33 cellular contexts compared by ENCODE assay signal in genomic region chr2:37507703-37508102, GRCh38.
DNase-seq lines count a peak whose midpoint lies in the region; ATAC-seq and TF ChIP-seq lines count a peak whose summit lies in the region.
"Had no signal": no experiment of that assay in that cellular context is flagged by ENCODE, and none has a peak within 500 bp of the region (broad histone marks: within the 10 kb centered on the region; RNA-seq: fewer than 3 reads in every experiment).

No MANE protein-coding gene starts in this region.

- H3K9me3 ChIP-seq in T-helper 17 cell (ENCODE audit: control insufficient read depth, low read length, poor library complexity, severe bottlenecking) (no peaks in the 10 kb centered on the region), cardiac muscle cell (ENCODE audit: low read depth) (no peaks in the 10 kb centered on the region), uterus (no peaks in the 10 kb centered on the region)
- H3K9me3 ChIP-seq: BLaER1, breast epithelium, gastroesophageal sphincter, thoracic aorta had no signal

- H3K4me3 ChIP-seq in cardiac muscle cell (no peak overlapping the region), uterus (no peak overlapping the region)
- H3K4me3 ChIP-seq: BLaER1, breast epithelium, coronary artery, gastroesophageal sphincter, thoracic aorta had no signal

- ATAC-seq in T-helper 17 cell (no peak), GM21717 (IDR thresholded peaks at IDR 0.05; ENCODE audit: unreplicated experiment) (no peak)
- ATAC-seq: gastroesophageal sphincter, Panc1 had no signal

- no peak for DNase-seq in T-helper 17 cell
- DNase-seq in cardiac muscle cell (ENCODE audit: low read depth in 1 of 2, low spot score in 1 of 2), result no peak
- DNase-seq in middle frontal gyrus (ENCODE audit: extremely low spot score, low spot score), result peak; percentile 9
- DNase-seq in superior temporal gyrus (ENCODE audit: extremely low spot score), result peak; percentile 42
- DNase-seq in uterus, result no peak
- no peak for DNase-seq in NCI-H2107 treated with DMSO at 0.1 percent for 48 hours (lab: John Stamatoyannopoulos, UW; ENCODE audit: unreplicated experiment)
- DNase-seq: ACHN; activated CD4-positive, alpha-beta T cell treated with anti-CD3 and anti-CD28 coated beads, Interleukin-2, amount 50 U/mL, for 48 hours; activated CD8-positive, alpha-beta memory T cell treated with anti-CD3 and anti-CD28 coated beads, Interleukin-2, amount 50 U/mL, for 4 hours; activated naive CD4-positive, alpha-beta T cell treated with anti-CD3 and anti-CD28 coated beads, Interleukin-2, amount 50 U/mL, for 16 hours; amniotic stem cell; effector memory CD4-positive, alpha-beta T cell; erythroblast; GDM1; H9; hypothalamus; immature natural killer cell; NCI-H1417 treated with DMSO at 0.1 percent for 48 hours; NCI-H2081; NCI-H345; SIG-M5; stimulated activated naive CD4-positive, alpha-beta T cell treated with Interleukin-2 at 50 U/mL for 16 hours; T-helper 1 cell had no signal

- no peak overlapping the region for H3K4me3 Mint-ChIP-seq in T-helper 17 cell
- H3K4me3 Mint-ChIP-seq: activated T-helper 1 cell treated with anti-CD3 and anti-CD28 coated beads, Interleukin-12 subunit alpha, Interleukin-12 subunit beta, Interleukin-2, Interleukin-4 antibody, amounts not matched to agents 30 ng/mL and 10 ng/mL and 1 ng/mL, durations not matched to agents 14 hours and 24 hours and 36 hours; H9; immature natural killer cell; nephron had no signal

- H3K4me1 Mint-ChIP-seq in T-helper 17 cell, result no peaks in the 10 kb centered on the region
- H3K4me1 Mint-ChIP-seq: immature natural killer cell had no signal

- TF ChIP-seq CTCF in cardiac muscle cell (IDR thresholded peaks at IDR 0.05; ENCODE audit: low read depth, low read length) (no peak), uterus (IDR thresholded peaks at IDR 0.05) (no peak)

- H3K36me3 ChIP-seq in cardiac muscle cell (no peaks in the 10 kb centered on the region), uterus (no peaks in the 10 kb centered on the region)
- H3K36me3 ChIP-seq: BLaER1, breast epithelium, gastroesophageal sphincter, thoracic aorta had no signal

- no peaks in the 10 kb centered on the region for H3K27me3 Mint-ChIP-seq in T-helper 17 cell

- H3K36me3 Mint-ChIP-seq in T-helper 17 cell (ENCODE audit: low read depth), result no peaks in the 10 kb centered on the region

- H3K27ac ChIP-seq in cardiac muscle cell (peak overlapping the region; percentile 96), uterus (no peak overlapping the region)
- H3K27ac ChIP-seq: BLaER1, breast epithelium, HL-60 had no signal

- H3K27ac Mint-ChIP-seq in T-helper 17 cell, result peak overlapping the region; percentile 9
- H3K27ac Mint-ChIP-seq: activated T-helper 1 cell treated with anti-CD3 and anti-CD28 coated beads, Interleukin-12 subunit alpha, Interleukin-12 subunit beta, Interleukin-2, Interleukin-4 antibody, amounts not matched to agents 30 ng/mL and 10 ng/mL and 1 ng/mL, durations not matched to agents 14 hours and 24 hours and 36 hours; H9; immature natural killer cell had no signal

- H3K27me3 ChIP-seq in cardiac muscle cell (no peaks in the 10 kb centered on the region), uterus (no peaks in the 10 kb centered on the region)
- H3K27me3 ChIP-seq: BLaER1, breast epithelium, gastroesophageal sphincter had no signal

- H3K4me1 ChIP-seq in cardiac muscle cell (ENCODE audit: low read depth) (peaks cover 45% of the 10 kb centered on the region), uterus (peaks cover 0 to 6% of the 10 kb centered on the region in 2 donors)
- H3K4me1 ChIP-seq: breast epithelium had no signal

- TF ChIP-seq POLR2A in uterus (IDR thresholded peaks at IDR 0.05), result no peak

- intact Hi-C loops in uterus (cut with DNase I; ENCODE audit: low total_unique reads), result no loop called here

Comparison
In these comparisons a context has a peak if more than half of its experiments do, and no peak if none do; other contexts are left out.
1. DNase-seq: peak in middle frontal gyrus (single experiment) and superior temporal gyrus (single experiment); none in T-helper 17 cell (0 of 3), cardiac muscle cell (0 of 2), uterus (0 of 2) and NCI-H2107 treated with DMSO at 0.1 percent for 48 hours (single experiment).